Comparison of ENCODE assay signal across 22 cellular contexts in the genomic region with DNA sequence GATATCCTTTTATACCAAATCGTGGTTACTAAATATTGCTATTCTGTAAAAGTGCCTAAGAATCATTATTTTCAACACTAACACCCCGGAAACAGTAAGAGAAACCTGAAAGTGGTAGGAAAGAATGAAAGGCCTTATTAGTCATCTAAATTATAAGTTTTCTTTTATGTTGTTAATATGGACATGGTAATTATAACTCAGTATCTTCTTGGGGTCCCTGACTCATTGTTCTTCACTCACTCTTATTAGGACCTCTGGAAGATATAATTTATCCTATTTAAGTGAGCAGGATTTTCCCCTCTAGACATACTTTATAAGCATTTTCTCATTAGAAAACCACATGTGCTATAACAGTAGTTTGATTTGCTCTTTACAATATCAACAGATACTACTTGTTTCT.
"Had no signal": no experiment of that assay in that cellular context is flagged by ENCODE, and none has a peak within 500 bp of the region (broad histone marks: within the 10 kb centered on the region; RNA-seq: fewer than 3 reads in every experiment).

No MANE protein-coding gene starts in this region.

- H3K27me3 ChIP-seq: MG63, SJSA1 had no signal

- ATAC-seq: HepG2 had no signal

- H3K9me3 ChIP-seq: MG63, SJSA1 had no signal

- H3K4me3 ChIP-seq: MG63, SJSA1, SK-N-MC had no signal

- H3K27ac ChIP-seq: SJSA1, SK-N-MC had no signal

- H3K36me3 ChIP-seq: MG63, SJSA1 had no signal

- DNase-seq: IMR-90, Karpas-422, KG1, MG63, NCI-H1092 treated with DMSO at 0.1 percent for 48 hours, NCI-H1436, NCI-H187, NCI-H2029, NCI-H2081 treated with DMSO at 0.1 percent for 48 hours, NCI-H2171, NCI-H226, NCI-H446, NCI-H510A, NCI-H524 treated with DMSO at 0.1 percent for 48 hours, NCI-H69, NCI-H774, Right ventricle myocardium superior, RPMI8226, SIG-M5 had no signal
